ENCODE assay signal across 14 cellular contexts in genomic region chr10:11189581-11190376, GRCh38.
DNase-seq lines count a peak whose midpoint lies in the region; ATAC-seq, FAIRE-seq and TF ChIP-seq lines count a peak whose summit lies in the region.
"Had no signal": no experiment of that assay in that cellular context is flagged by ENCODE, and none has a peak within 500 bp of the region (broad histone marks: within the 10 kb centered on the region; RNA-seq: fewer than 3 reads in every experiment).

No MANE protein-coding gene starts in this region.

- H3K9me3 ChIP-seq in prostate gland: no peaks in the 10 kb centered on the region
- H3K9me3 ChIP-seq: BE2C had no signal

- H3K27me3 ChIP-seq in prostate gland (replicated peaks; ENCODE audit: insufficient read depth): no peaks in the 10 kb centered on the region
- H3K27me3 ChIP-seq: BE2C had no signal

- no peak for DNase-seq in stimulated activated naive CD8-positive, alpha-beta T cell treated with anti-CD3 and anti-CD28 coated beads, Interleukin-15, Interleukin-2, amounts not matched to agents 100 U/mL and 50 U/mL, for 24 hours
- DNase-seq in immature natural killer cell: no peak
- no peak for DNase-seq in activated gamma-delta T cell (lab: John Stamatoyannopoulos, UW)
- no peak for DNase-seq in NCI-H446 treated with DMSO at 0.1 percent for 48 hours (lab: John Stamatoyannopoulos, UW)
- DNase-seq in prostate gland (ENCODE audit: low spot score): no peak
- DNase-seq in urothelium cell line (ENCODE audit: low spot score): no peak
- DNase-seq: amygdala; BE2C; NCI-H1417 treated with DMSO at 0.1 percent for 48 hours; NCI-H510A treated with DMSO at 0.1 percent for 48 hours; stimulated activated CD4-positive, alpha-beta T cell treated with anti-CD3 and anti-CD28 coated beads, Interleukin-2, amount 100 ng/mL, for 48 hours had no signal

- TF ChIP-seq POLR2A in prostate gland (IDR thresholded peaks at IDR 0.05): no peak

- H3K4me3 ChIP-seq in prostate gland: no peak overlapping the region

- H3K4me3 Mint-ChIP-seq in stimulated activated naive CD8-positive, alpha-beta T cell treated with anti-CD3 and anti-CD28 coated beads, Interleukin-15, Interleukin-2, amounts not matched to agents 100 ng/mL and 50 ng/mL, for 24 hours: peak overlapping the region; percentile 21
- H3K4me3 Mint-ChIP-seq in activated naive CD8-positive, alpha-beta T cell: peak overlapping the region; percentile 57
- H3K4me3 Mint-ChIP-seq in immature natural killer cell: peak overlapping the region; percentile 65 to 82 (median 74)

- peaks cover 98% of the 10 kb centered on the region for H3K4me1 Mint-ChIP-seq in stimulated activated naive CD8-positive, alpha-beta T cell treated with anti-CD3 and anti-CD28 coated beads, Interleukin-15, Interleukin-2, amounts not matched to agents 100 ng/mL and 50 ng/mL, for 24 hours (ENCODE audit: low read depth)
- peaks cover 94% of the 10 kb centered on the region for H3K4me1 Mint-ChIP-seq in activated naive CD8-positive, alpha-beta T cell (ENCODE audit: low read depth)
- H3K4me1 Mint-ChIP-seq in immature natural killer cell: peaks cover 0 to 99% of the 10 kb centered on the region in 2 donors

- no peak for TF ChIP-seq CTCF in prostate gland (IDR thresholded peaks at IDR 0.05)

- WGBS in prostate gland: 52% methylated on average over 6 of the region's 6 CpGs

- no peaks in the 10 kb centered on the region for H3K27me3 Mint-ChIP-seq in stimulated activated naive CD8-positive, alpha-beta T cell treated with anti-CD3 and anti-CD28 coated beads, Interleukin-15, Interleukin-2, amounts not matched to agents 100 ng/mL and 50 ng/mL, for 24 hours
- H3K27me3 Mint-ChIP-seq in activated naive CD8-positive, alpha-beta T cell: no peaks in the 10 kb centered on the region
- peaks cover 0 to 19% (median 3%) of the 10 kb centered on the region in 3 donors for H3K27me3 Mint-ChIP-seq in immature natural killer cell (ENCODE audit: low read depth in 3 of 3)

- H3K27ac Mint-ChIP-seq in stimulated activated naive CD8-positive, alpha-beta T cell treated with anti-CD3 and anti-CD28 coated beads, Interleukin-15, Interleukin-2, amounts not matched to agents 100 ng/mL and 50 ng/mL, for 24 hours: peak overlapping the region; percentile 71
- H3K27ac Mint-ChIP-seq in activated naive CD8-positive, alpha-beta T cell: peak overlapping the region; percentile 82
- peak overlapping the region in 4 of 6 donors; percentile 91 to 96 (median 92) for H3K27ac Mint-ChIP-seq in immature natural killer cell

- intact Hi-C loops in prostate gland (cut with DNase I): no loop called here

- peaks cover 95% of the 10 kb centered on the region for H3K36me3 Mint-ChIP-seq in stimulated activated naive CD8-positive, alpha-beta T cell treated with anti-CD3 and anti-CD28 coated beads, Interleukin-15, Interleukin-2, amounts not matched to agents 100 ng/mL and 50 ng/mL, for 24 hours (ENCODE audit: low read depth)
- peaks cover 42% of the 10 kb centered on the region for H3K36me3 Mint-ChIP-seq in activated naive CD8-positive, alpha-beta T cell
- H3K36me3 Mint-ChIP-seq in immature natural killer cell: peaks cover 45 to 64% (median 61%) of the 10 kb centered on the region in 3 donors

- no peak overlapping the region for H3K27ac ChIP-seq in prostate gland

- H3K4me1 ChIP-seq in prostate gland (replicated peaks): no peaks in the 10 kb centered on the region
- H3K4me1 ChIP-seq: BE2C had no signal

- FAIRE-seq in urothelium cell line (lab: Jason Lieb, UNC): no peak

- H3K36me3 ChIP-seq in prostate gland: no peaks in the 10 kb centered on the region
- H3K36me3 ChIP-seq: BE2C had no signal

- ATAC-seq in stimulated activated naive CD8-positive, alpha-beta T cell treated with anti-CD3 and anti-CD28 coated beads, Interleukin-15, Interleukin-2, amounts not matched to agents 100 U/mL and 50 U/mL, for 24 hours: no peak
- ATAC-seq: Panc1 had no signal

- peaks cover 7% of the 10 kb centered on the region for H3K9me3 Mint-ChIP-seq in stimulated activated naive CD8-positive, alpha-beta T cell treated with anti-CD3 and anti-CD28 coated beads, Interleukin-15, Interleukin-2, amounts not matched to agents 100 ng/mL and 50 ng/mL, for 24 hours
- H3K9me3 Mint-ChIP-seq in activated naive CD8-positive, alpha-beta T cell (ENCODE audit: low read depth): no peaks in the 10 kb centered on the region
- peaks cover 0 to 2% (median 0%) of the 10 kb centered on the region in 6 donors for H3K9me3 Mint-ChIP-seq in immature natural killer cell

Comparison
In these comparisons a context has a peak if more than half of its experiments do, and no peak if none do; other contexts are left out.
1. H3K4me3 Mint-ChIP-seq: peak in every context shown above with its lines; median percentile 74 in immature natural killer cell; 57 in activated naive CD8-positive, alpha-beta T cell; 21 in stimulated activated naive CD8-positive, alpha-beta T cell treated with anti-CD3 and anti-CD28 coated beads, Interleukin-15, Interleukin-2, amounts not matched to agents 100 ng/mL and 50 ng/mL, for 24 hours.